ENCODE assay signal across 17 cellular contexts in the genomic region with DNA sequence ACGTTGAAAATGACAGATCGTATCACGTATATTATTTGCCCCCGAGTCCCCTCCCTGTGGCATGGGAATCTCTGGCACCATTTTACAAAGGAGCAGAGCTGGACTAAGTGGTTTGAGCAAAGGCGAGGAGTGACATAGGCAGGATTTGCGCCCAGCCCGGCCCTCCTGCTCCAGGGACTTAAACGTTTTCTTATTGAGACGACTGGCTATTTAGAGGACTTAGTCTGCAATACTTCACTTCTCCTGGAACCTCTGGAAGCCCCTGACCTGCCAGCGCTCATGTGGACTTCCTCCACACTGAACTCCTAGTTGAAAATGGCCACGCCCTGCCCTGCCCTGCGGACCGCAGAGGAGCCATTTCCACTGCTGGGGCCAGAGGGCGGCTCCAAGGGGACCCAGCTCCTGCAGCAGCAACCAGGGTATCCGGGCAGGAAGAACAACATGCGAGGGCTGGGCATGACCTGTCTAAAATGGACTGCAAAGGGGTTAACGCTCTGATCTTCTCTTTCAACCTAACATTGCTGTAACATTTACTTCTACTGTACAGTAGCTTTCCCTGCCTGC.
DNase-seq lines count a peak whose midpoint lies in the region; ATAC-seq, FAIRE-seq and TF ChIP-seq lines count a peak whose summit lies in the region.
"Had no signal": no experiment of that assay in that cellular context is flagged by ENCODE, and none has a peak within 500 bp of the region (broad histone marks: within the 10 kb centered on the region; RNA-seq: fewer than 3 reads in every experiment).

No MANE protein-coding gene starts in this region.

- H3K79me1 ChIP-seq in H9 (ENCODE audit: insufficient read depth, low read depth, low read length, poor library complexity, severe bottlenecking): no peaks in the 10 kb centered on the region

- H3K23ac ChIP-seq in H9 (ENCODE audit: insufficient read length, low read depth, low read length): no peak overlapping the region

- H3K4me3 ChIP-seq in DND-41 (ENCODE audit: low read depth in 1 of 2, low read length in 2 of 2) (no peak overlapping the region), astrocyte (ENCODE audit: insufficient read depth, low read depth, low read length) (no peak overlapping the region)
- H3K4me3 ChIP-seq in naive thymus-derived CD4-positive, alpha-beta T cell (ENCODE audit: low read length): no peak overlapping the region
- H3K4me3 ChIP-seq: BLaER1, K562 had no signal

- FAIRE-seq in astrocyte (lab: Jason Lieb, UNC): no peak
- FAIRE-seq: H54, K562 had no signal

- H3K18ac ChIP-seq in H9 (ENCODE audit: insufficient read length, low read depth, low read length): no peak overlapping the region

- H3K4me3 Mint-ChIP-seq in H9 (no peak overlapping the region), astrocyte (ENCODE audit: unreplicated experiment) (no peak overlapping the region)
- no peak overlapping the region for H3K4me3 Mint-ChIP-seq in naive thymus-derived CD4-positive, alpha-beta T cell
- H3K4me3 Mint-ChIP-seq: CD14-positive monocyte; CD4-positive, alpha-beta memory T cell had no signal

- DNase-seq in DND-41: no peak
- peak; percentile 24 for DNase-seq in H9
- DNase-seq in astrocyte (ENCODE audit: low read depth): no peak
- DNase-seq in naive thymus-derived CD4-positive, alpha-beta T cell: no peak
- no peak for DNase-seq in NCI-H128 (lab: John Stamatoyannopoulos, UW; ENCODE audit: unreplicated experiment)
- DNase-seq in HuH-7.5 (ENCODE audit: low spot score): no peak
- no peak for DNase-seq in caudate nucleus (lab: John Stamatoyannopoulos, UW)
- DNase-seq: 8988T; CD4-positive, alpha-beta memory T cell; DMS153; DMS79; GF-D8; IMR-90 had no signal

- H4K20me1 ChIP-seq in DND-41 (ENCODE audit: insufficient read depth, low read length): no peaks in the 10 kb centered on the region
- no peaks in the 10 kb centered on the region for H4K20me1 ChIP-seq in H9 (ENCODE audit: control insufficient read depth, insufficient read depth, insufficient read length)
- no peaks in the 10 kb centered on the region for H4K20me1 ChIP-seq in astrocyte (ENCODE audit: insufficient read depth, low read length)
- H4K20me1 ChIP-seq: BLaER1 had no signal

- H4K91ac ChIP-seq in H9 (ENCODE audit: insufficient read length, low read depth, low read length): no peak overlapping the region

- POLR2A ChIA-PET in naive thymus-derived CD4-positive, alpha-beta T cell (lab: Charles Lee): no interaction called here

- H3K79me2 ChIP-seq in DND-41 (ENCODE audit: insufficient read depth, low read length): no peaks in the 10 kb centered on the region
- H3K79me2 ChIP-seq in H9 (ENCODE audit: insufficient read depth, low read length): no peaks in the 10 kb centered on the region
- no peaks in the 10 kb centered on the region for H3K79me2 ChIP-seq in astrocyte (ENCODE audit: insufficient read depth, low read length)

- no peak overlapping the region for H2BK120ac ChIP-seq in H9 (ENCODE audit: low read depth, low read length, poor library complexity, severe bottlenecking)

- H3K9me3 ChIP-seq in DND-41 (ENCODE audit: insufficient read depth, low read length, severe bottlenecking): no peaks in the 10 kb centered on the region
- no peaks in the 10 kb centered on the region for H3K9me3 ChIP-seq in H9 (ENCODE audit: control insufficient read depth, low read depth, low read length)
- no peaks in the 10 kb centered on the region for H3K9me3 ChIP-seq in astrocyte (ENCODE audit: insufficient read depth, low read depth, low read length)
- H3K9me3 ChIP-seq in naive thymus-derived CD4-positive, alpha-beta T cell (ENCODE audit: control insufficient read depth in 2 of 3, low read length in 3 of 3): no peaks in the 10 kb centered on the region
- H3K9me3 ChIP-seq: BLaER1 had no signal

- H3T11ph ChIP-seq in H9 (ENCODE audit: low read length): no peak overlapping the region

- H3K14ac ChIP-seq in H9 (ENCODE audit: insufficient read depth, low read length): no peak overlapping the region; the same call in 1 of the 2 replicates

- no peak for ATAC-seq in DND-41 (ENCODE audit: insufficient read depth, low read depth)
- ATAC-seq in naive thymus-derived CD4-positive, alpha-beta T cell: peak; percentile 12
- ATAC-seq: K562 had no signal

- no peak overlapping the region for H3K56ac ChIP-seq in H9 (ENCODE audit: insufficient read length, low read depth, low read length)

- H3K27ac Mint-ChIP-seq in H9 (no peak overlapping the region), astrocyte (ENCODE audit: unreplicated experiment) (no peak overlapping the region)
- H3K27ac Mint-ChIP-seq in naive thymus-derived CD4-positive, alpha-beta T cell: no peak overlapping the region
- H3K27ac Mint-ChIP-seq: CD14-positive monocyte; CD4-positive, alpha-beta memory T cell had no signal

- H3K4me1 ChIP-seq in DND-41 (ENCODE audit: insufficient read depth, low read length) (no peaks in the 10 kb centered on the region), H9 (ENCODE audit: insufficient read depth, low read length) (no peaks in the 10 kb centered on the region), astrocyte (ENCODE audit: insufficient read depth, low read length) (no peaks in the 10 kb centered on the region)
- H3K4me1 ChIP-seq in naive thymus-derived CD4-positive, alpha-beta T cell (ENCODE audit: control insufficient read depth in 2 of 2, insufficient read depth in 2 of 2, low read length in 2 of 2): no peaks in the 10 kb centered on the region
- H3K4me1 ChIP-seq: BLaER1 had no signal

- no peak for TF ChIP-seq CTCF in DND-41 (IDR thresholded peaks at IDR 0.05; ENCODE audit: borderline replicate concordance, extremely low read depth, low read length, poor library complexity, severe bottlenecking)
- TF ChIP-seq CTCF in H9 (conservative IDR thresholded peaks at IDR 0.05): no peak
- no peak for TF ChIP-seq CTCF in astrocyte (IDR thresholded peaks at IDR 0.05; ENCODE audit: insufficient read depth, low read depth, low read length)

- H2AK5ac ChIP-seq in H9 (ENCODE audit: insufficient read length, low read length): no peak overlapping the region

- H2BK15ac ChIP-seq in H9 (ENCODE audit: low read depth, low read length): no peak overlapping the region

- no peaks in the 10 kb centered on the region for H3K23me2 ChIP-seq in H9 (ENCODE audit: insufficient read length, low read depth, low read length, poor library complexity, severe bottlenecking)

- peaks cover 3 to 9% of the 10 kb centered on the region in 2 experiments; a peak in 4 of 5 replicates for H3K9me3 Mint-ChIP-seq in H9
- H3K9me3 Mint-ChIP-seq in astrocyte (ENCODE audit: unreplicated experiment): peaks cover 2% of the 10 kb centered on the region
- peaks cover 0 to 17% (median 5%) of the 10 kb centered on the region in 11 donors for H3K9me3 Mint-ChIP-seq in naive thymus-derived CD4-positive, alpha-beta T cell

- no CpG with 5 or more reads among the region's 17 CpGs for WGBS in H9 (ENCODE audit: extremely low coverage, insufficient read length, low lambda C conversion rate)

- H4K8ac ChIP-seq in H9 (replicated peaks; ENCODE audit: insufficient read length, low read depth, low read length): no peak overlapping the region

- H3K27me3 Mint-ChIP-seq in H9 (ENCODE audit: low read depth) (peaks cover 1% of the 10 kb centered on the region; the same call in 1 of the 2 replicates), astrocyte (ENCODE audit: low read depth, unreplicated experiment) (no peaks in the 10 kb centered on the region)
- no peaks in the 10 kb centered on the region for H3K27me3 Mint-ChIP-seq in naive thymus-derived CD4-positive, alpha-beta T cell
- H3K27me3 Mint-ChIP-seq: CD4-positive, alpha-beta memory T cell had no signal

- CTCF ChIA-PET in naive thymus-derived CD4-positive, alpha-beta T cell (lab: Charles Lee): no interaction called here

- no peak overlapping the region for H3K4ac ChIP-seq in H9 (ENCODE audit: low read depth, low read length)

- no peak overlapping the region for H3K9ac ChIP-seq in DND-41 (ENCODE audit: low read depth, low read length)
- no peak overlapping the region for H3K9ac ChIP-seq in H9 (ENCODE audit: extremely low read depth, insufficient read length, low read length)
- H3K9ac ChIP-seq in astrocyte (ENCODE audit: low read length): no peak overlapping the region
- H3K9ac ChIP-seq: BLaER1 had no signal

- no peaks in the 10 kb centered on the region; a peak in 1 of 7 replicates for H3K36me3 Mint-ChIP-seq in H9 (ENCODE audit: insufficient read depth in 1 of 3, low read depth in 3 of 3)
- H3K36me3 Mint-ChIP-seq in astrocyte (ENCODE audit: low read depth, unreplicated experiment): no peaks in the 10 kb centered on the region
- H3K36me3 Mint-ChIP-seq in naive thymus-derived CD4-positive, alpha-beta T cell: no peaks in the 10 kb centered on the region
- H3K36me3 Mint-ChIP-seq: CD14-positive monocyte; CD4-positive, alpha-beta memory T cell had no signal

- no peaks in the 10 kb centered on the region for H3K36me3 ChIP-seq in DND-41 (ENCODE audit: insufficient read depth, low read length)
- no peaks in the 10 kb centered on the region for H3K36me3 ChIP-seq in astrocyte (ENCODE audit: insufficient read depth, low read length)
- no peaks in the 10 kb centered on the region for H3K36me3 ChIP-seq in naive thymus-derived CD4-positive, alpha-beta T cell (ENCODE audit: control insufficient read depth in 2 of 3, insufficient read depth in 3 of 3, low read length in 3 of 3)
- H3K36me3 ChIP-seq: BLaER1 had no signal

- H4K5ac ChIP-seq in H9 (ENCODE audit: insufficient read length, low read depth, low read length): no peak overlapping the region

- H3K27me3 ChIP-seq in DND-41 (ENCODE audit: insufficient read depth, low read length, poor library complexity) (no peaks in the 10 kb centered on the region), H9 (ENCODE audit: insufficient read depth, low read length) (no peaks in the 10 kb centered on the region), astrocyte (ENCODE audit: insufficient read depth, low read length) (no peaks in the 10 kb centered on the region)
- H3K27me3 ChIP-seq in naive thymus-derived CD4-positive, alpha-beta T cell (ENCODE audit: control insufficient read depth in 2 of 2, insufficient read depth in 2 of 2, low read length in 2 of 2): no peaks in the 10 kb centered on the region
- H3K27me3 ChIP-seq: BLaER1 had no signal

- no peak overlapping the region for H3K4me2 ChIP-seq in DND-41 (ENCODE audit: insufficient read depth, low read length)
- no peak overlapping the region for H3K4me2 ChIP-seq in H9 (ENCODE audit: insufficient read depth, insufficient read length, low read length)
- H3K4me2 ChIP-seq in astrocyte (ENCODE audit: low read length): peak overlapping the region; percentile 11
- H3K4me2 ChIP-seq: BLaER1 had no signal

- no peak overlapping the region for H2BK20ac ChIP-seq in H9 (ENCODE audit: low read depth, low read length, poor library complexity, severe bottlenecking)

- intact Hi-C loops in naive thymus-derived CD4-positive, alpha-beta T cell (cut with micrococcal nuclease): no loop called here

- peak overlapping the region; percentile 47 for H2AFZ ChIP-seq in DND-41 (ENCODE audit: low read depth, low read length)
- no peak overlapping the region for H2AFZ ChIP-seq in H9 (ENCODE audit: low read length)
- H2AFZ ChIP-seq in astrocyte (ENCODE audit: low read depth, low read length): no peak overlapping the region

- H3K27ac ChIP-seq in DND-41 (ENCODE audit: low read length) (no peak overlapping the region), H9 (ENCODE audit: insufficient read length, low read depth, low read length) (no peak overlapping the region), astrocyte (ENCODE audit: low read depth, low read length) (peak overlapping the region; percentile 6), caudate nucleus (ENCODE audit: low read depth, low read length) (no peak overlapping the region)
- no peak overlapping the region for H3K27ac ChIP-seq in naive thymus-derived CD4-positive, alpha-beta T cell (ENCODE audit: low read depth, low read length)
- H3K27ac ChIP-seq: BLaER1 had no signal

- no peak overlapping the region for H2BK5ac ChIP-seq in H9 (ENCODE audit: insufficient read length, low read length)

- H3K4me1 Mint-ChIP-seq in H9 (no peaks in the 10 kb centered on the region), astrocyte (ENCODE audit: low read depth, unreplicated experiment) (no peaks in the 10 kb centered on the region)
- H3K4me1 Mint-ChIP-seq in naive thymus-derived CD4-positive, alpha-beta T cell: no peaks in the 10 kb centered on the region
- H3K4me1 Mint-ChIP-seq: CD14-positive monocyte; CD4-positive, alpha-beta memory T cell had no signal

- H2BK12ac ChIP-seq in H9 (ENCODE audit: insufficient read length, low read depth, low read length): no peak overlapping the region
